Comparison of ENCODE assay signal across 12 cellular contexts in the genomic region with DNA sequence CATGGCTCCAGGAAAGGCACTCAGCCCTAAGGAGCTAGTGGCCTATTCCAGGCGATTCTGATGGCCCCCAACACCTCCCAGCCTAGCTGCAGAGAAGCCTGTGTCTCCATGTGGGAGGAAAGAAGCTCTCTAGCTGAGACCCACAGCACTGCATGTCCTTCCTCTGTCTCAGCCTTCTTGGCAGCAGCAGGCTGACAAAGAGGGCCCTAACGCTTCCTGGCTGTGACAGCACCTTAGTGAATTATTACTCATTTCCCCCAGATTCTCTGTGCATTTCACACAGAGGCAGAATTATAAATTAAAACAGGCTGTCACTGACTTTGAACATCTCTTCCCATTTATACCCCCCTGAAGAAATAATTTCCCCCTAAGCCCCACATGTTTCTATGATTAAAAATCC.
DNase-seq lines count a peak whose midpoint lies in the region; ATAC-seq, FAIRE-seq and TF ChIP-seq lines count a peak whose summit lies in the region.
"Had no signal": no experiment of that assay in that cellular context is flagged by ENCODE, and none has a peak within 500 bp of the region (broad histone marks: within the 10 kb centered on the region; RNA-seq: fewer than 3 reads in every experiment).

No MANE protein-coding gene starts in this region.

- peaks cover 11% of the 10 kb centered on the region for H3K4me1 ChIP-seq in astrocyte (ENCODE audit: insufficient read depth, low read length)
- no peaks in the 10 kb centered on the region for H3K4me1 ChIP-seq in smooth muscle cell (ENCODE audit: low read depth)
- H3K4me1 ChIP-seq: A549 had no signal

- WGBS in smooth muscle cell (ENCODE audit: low lambda C conversion rate): 71% methylated on average over 2 of the region's 2 CpGs

- H3K4me2 ChIP-seq in astrocyte (ENCODE audit: low read length) (peak overlapping the region; percentile 21), smooth muscle cell (no peak overlapping the region)
- H3K4me2 ChIP-seq: A549 had no signal

- no peaks in the 10 kb centered on the region for H4K20me1 ChIP-seq in astrocyte (ENCODE audit: insufficient read depth, low read length)
- H4K20me1 ChIP-seq in smooth muscle cell (ENCODE audit: low read depth): no peaks in the 10 kb centered on the region

- H2AFZ ChIP-seq in astrocyte (ENCODE audit: low read depth, low read length) (peak overlapping the region; percentile 26), smooth muscle cell (ENCODE audit: low read depth) (no peak overlapping the region)

- H3K9me3 Mint-ChIP-seq in activated CD4-positive, alpha-beta T cell treated with anti-CD3 and anti-CD28 coated beads for 36 hours (ENCODE audit: low read depth): no peaks in the 10 kb centered on the region
- no peaks in the 10 kb centered on the region for H3K9me3 Mint-ChIP-seq in activated CD4-positive, alpha-beta T cell treated with anti-CD3 and anti-CD28 coated beads, Interleukin-2, amount 10 ng/mL, durations not matched to agents 7 days and 5 days
- H3K9me3 Mint-ChIP-seq in astrocyte (ENCODE audit: unreplicated experiment): peaks cover 3% of the 10 kb centered on the region
- H3K9me3 Mint-ChIP-seq in natural killer cell treated with Interleukin-12 subunit alpha and Interleukin-12 subunit beta and Interleukin-15 and Interleukin-18, amount 100 ng/mL, for 72 hours: no peaks in the 10 kb centered on the region

- H3K4me3 Mint-ChIP-seq in activated CD4-positive, alpha-beta T cell treated with anti-CD3 and anti-CD28 coated beads for 36 hours: no peak overlapping the region
- no peak overlapping the region for H3K4me3 Mint-ChIP-seq in activated CD4-positive, alpha-beta T cell treated with anti-CD3 and anti-CD28 coated beads, Interleukin-2, amount 10 ng/mL, durations not matched to agents 7 days and 5 days
- no peak overlapping the region for H3K4me3 Mint-ChIP-seq in astrocyte (ENCODE audit: unreplicated experiment)
- H3K4me3 Mint-ChIP-seq in natural killer cell treated with Interleukin-12 subunit alpha and Interleukin-12 subunit beta and Interleukin-15 and Interleukin-18, amount 100 ng/mL, for 72 hours: peak overlapping the region; percentile 60

- FAIRE-seq in astrocyte (lab: Jason Lieb, UNC): peak; percentile 17
- FAIRE-seq: A549, urothelium cell line had no signal

- DNase-seq in activated CD4-positive, alpha-beta T cell treated with anti-CD3 and anti-CD28 coated beads for 36 hours: peak; percentile 55
- no peak for DNase-seq in activated CD4-positive, alpha-beta T cell treated with anti-CD3 and anti-CD28 coated beads, Interleukin-2, amount 10 ng/mL, durations not matched to agents 7 days and 5 days
- peak; percentile 36 for DNase-seq in M059J (ENCODE audit: low read depth)
- DNase-seq in astrocyte (ENCODE audit: low read depth): peak; percentile 61
- no peak for DNase-seq in natural killer cell treated with Interleukin-12 subunit alpha and Interleukin-12 subunit beta and Interleukin-15 and Interleukin-18, amount 100 ng/mL, for 72 hours (ENCODE audit: low spot score)
- no peak for DNase-seq in NCI-H187 treated with DMSO at 0.1 percent for 48 hours (lab: John Stamatoyannopoulos, UW)
- no peak for DNase-seq in smooth muscle cell (lab: John Stamatoyannopoulos, UW; ENCODE audit: unreplicated experiment)
- DNase-seq: amniotic stem cell, heart right ventricle had no signal

- H3K79me2 ChIP-seq in astrocyte (ENCODE audit: insufficient read depth, low read length): no peaks in the 10 kb centered on the region
- no peaks in the 10 kb centered on the region for H3K79me2 ChIP-seq in smooth muscle cell (ENCODE audit: low read depth)

- no peak for TF ChIP-seq CTCF in astrocyte (IDR thresholded peaks at IDR 0.05; ENCODE audit: insufficient read depth, low read depth, low read length)
- no peak for TF ChIP-seq CTCF in smooth muscle cell (IDR thresholded peaks at IDR 0.05; ENCODE audit: borderline replicate concordance, insufficient read depth, poor library complexity, severe bottlenecking)

- H3K9me3 ChIP-seq in astrocyte (ENCODE audit: insufficient read depth, low read depth, low read length) (no peaks in the 10 kb centered on the region), smooth muscle cell (replicated peaks; ENCODE audit: low read depth) (no peaks in the 10 kb centered on the region)
- H3K9me3 ChIP-seq: A549, heart right ventricle had no signal

- CTCF ChIA-PET in activated CD4-positive, alpha-beta T cell treated with anti-CD3 and anti-CD28 coated beads for 36 hours (lab: Charles Lee): interaction anchor here (0.6 to 1.4 kb wide), 4 partner anchors 8 to 722 kb away, joined by 3 to 4 read pairs (median 4); no protein-coding TSS in a partner anchor
- CTCF ChIA-PET in activated CD4-positive, alpha-beta T cell treated with anti-CD3 and anti-CD28 coated beads, Interleukin-2, amount 10 ng/mL, durations not matched to agents 7 days and 5 days (lab: Charles Lee): interaction anchor here (1.0 to 2.2 kb wide), 3 partner anchors 11 to 13 kb away, joined by 3 to 7 read pairs (median 5); no protein-coding TSS in a partner anchor

- H3K27me3 Mint-ChIP-seq in activated CD4-positive, alpha-beta T cell treated with anti-CD3 and anti-CD28 coated beads for 36 hours: peaks cover 38% of the 10 kb centered on the region
- H3K27me3 Mint-ChIP-seq in activated CD4-positive, alpha-beta T cell treated with anti-CD3 and anti-CD28 coated beads, Interleukin-2, amount 10 ng/mL, durations not matched to agents 7 days and 5 days: peaks cover 26% of the 10 kb centered on the region
- peaks cover 8% of the 10 kb centered on the region for H3K27me3 Mint-ChIP-seq in astrocyte (ENCODE audit: low read depth, unreplicated experiment)
- peaks cover 0 to 21% of the 10 kb centered on the region in 2 donors for H3K27me3 Mint-ChIP-seq in natural killer cell treated with Interleukin-12 subunit alpha and Interleukin-12 subunit beta and Interleukin-15 and Interleukin-18, amount 100 ng/mL, for 72 hours

- peaks cover 12% of the 10 kb centered on the region for H3K4me1 Mint-ChIP-seq in activated CD4-positive, alpha-beta T cell treated with anti-CD3 and anti-CD28 coated beads for 36 hours
- H3K4me1 Mint-ChIP-seq in activated CD4-positive, alpha-beta T cell treated with anti-CD3 and anti-CD28 coated beads, Interleukin-2, amount 10 ng/mL, durations not matched to agents 7 days and 5 days: peaks cover 30% of the 10 kb centered on the region
- peaks cover 12% of the 10 kb centered on the region for H3K4me1 Mint-ChIP-seq in astrocyte (ENCODE audit: low read depth, unreplicated experiment)
- peaks cover 53 to 65% of the 10 kb centered on the region in 2 donors for H3K4me1 Mint-ChIP-seq in natural killer cell treated with Interleukin-12 subunit alpha and Interleukin-12 subunit beta and Interleukin-15 and Interleukin-18, amount 100 ng/mL, for 72 hours (ENCODE audit: low read depth in 2 of 2)

- H3K27ac ChIP-seq in astrocyte (ENCODE audit: low read depth, low read length): no peak overlapping the region
- no peak overlapping the region for H3K27ac ChIP-seq in smooth muscle cell (ENCODE audit: low read depth)
- H3K27ac ChIP-seq: A549, heart right ventricle had no signal

- no peak overlapping the region for H3K9ac ChIP-seq in astrocyte (ENCODE audit: low read length)
- no peak overlapping the region for H3K9ac ChIP-seq in smooth muscle cell (ENCODE audit: low read depth)

- H3K27me3 ChIP-seq in astrocyte (ENCODE audit: insufficient read depth, low read length) (no peaks in the 10 kb centered on the region), smooth muscle cell (ENCODE audit: low read depth) (no peaks in the 10 kb centered on the region)

- no peaks in the 10 kb centered on the region for H3K36me3 Mint-ChIP-seq in activated CD4-positive, alpha-beta T cell treated with anti-CD3 and anti-CD28 coated beads for 36 hours (ENCODE audit: low read depth)
- no peaks in the 10 kb centered on the region for H3K36me3 Mint-ChIP-seq in activated CD4-positive, alpha-beta T cell treated with anti-CD3 and anti-CD28 coated beads, Interleukin-2, amount 10 ng/mL, durations not matched to agents 7 days and 5 days (ENCODE audit: low read depth)
- no peaks in the 10 kb centered on the region for H3K36me3 Mint-ChIP-seq in astrocyte (ENCODE audit: low read depth, unreplicated experiment)
- H3K36me3 Mint-ChIP-seq in natural killer cell treated with Interleukin-12 subunit alpha and Interleukin-12 subunit beta and Interleukin-15 and Interleukin-18, amount 100 ng/mL, for 72 hours: no peaks in the 10 kb centered on the region

- ATAC-seq in activated CD4-positive, alpha-beta T cell treated with anti-CD3 and anti-CD28 coated beads for 36 hours: peak; percentile 91
- ATAC-seq in natural killer cell treated with Interleukin-12 subunit alpha and Interleukin-12 subunit beta and Interleukin-15 and Interleukin-18, amount 100 ng/mL, for 72 hours: peak; percentile 69 to 76
- no peak for ATAC-seq in GM18502 (IDR thresholded peaks at IDR 0.05; ENCODE audit: poor library complexity, unreplicated experiment)
- ATAC-seq: A549, heart right ventricle had no signal

- H3K36me3 ChIP-seq in astrocyte (ENCODE audit: insufficient read depth, low read length): no peaks in the 10 kb centered on the region
- H3K36me3 ChIP-seq in smooth muscle cell (ENCODE audit: low read depth): no peaks in the 10 kb centered on the region
- H3K36me3 ChIP-seq: heart right ventricle had no signal

- intact Hi-C loops in activated CD4-positive, alpha-beta T cell treated with anti-CD3 and anti-CD28 coated beads for 36 hours (cut with DNase I, micrococcal nuclease): no loop called here

- H3K4me3 ChIP-seq in astrocyte (ENCODE audit: insufficient read depth, low read depth, low read length) (no peak overlapping the region), smooth muscle cell (no peak overlapping the region)
- H3K4me3 ChIP-seq: A549, heart right ventricle had no signal

- peak overlapping the region; percentile 17 for H3K27ac Mint-ChIP-seq in activated CD4-positive, alpha-beta T cell treated with anti-CD3 and anti-CD28 coated beads for 36 hours
- H3K27ac Mint-ChIP-seq in activated CD4-positive, alpha-beta T cell treated with anti-CD3 and anti-CD28 coated beads, Interleukin-2, amount 10 ng/mL, durations not matched to agents 7 days and 5 days: no peak overlapping the region
- no peak overlapping the region for H3K27ac Mint-ChIP-seq in astrocyte (ENCODE audit: unreplicated experiment)
- peak overlapping the region; percentile 49 to 75 for H3K27ac Mint-ChIP-seq in natural killer cell treated with Interleukin-12 subunit alpha and Interleukin-12 subunit beta and Interleukin-15 and Interleukin-18, amount 100 ng/mL, for 72 hours

- no peaks in the 10 kb centered on the region for H3F3A ChIP-seq in smooth muscle cell (ENCODE audit: low read depth)

- POLR2A ChIA-PET in activated CD4-positive, alpha-beta T cell treated with anti-CD3 and anti-CD28 coated beads for 36 hours (lab: Charles Lee): no interaction called here
- POLR2A ChIA-PET in activated CD4-positive, alpha-beta T cell treated with anti-CD3 and anti-CD28 coated beads, Interleukin-2, amount 10 ng/mL, durations not matched to agents 7 days and 5 days (lab: Charles Lee): interaction anchor here (0.5 kb wide), 1 partner anchor 10 kb away, joined by 3 read pairs; no protein-coding TSS in a partner anchor

Comparison
In these comparisons a context has a peak if more than half of its experiments do, and no peak if none do; other contexts are left out.
1. DNase-seq: peak in activated CD4-positive, alpha-beta T cell treated with anti-CD3 and anti-CD28 coated beads for 36 hours (single experiment), M059J (single experiment) and astrocyte (single experiment); none in activated CD4-positive, alpha-beta T cell treated with anti-CD3 and anti-CD28 coated beads, Interleukin-2, amount 10 ng/mL, durations not matched to agents 7 days and 5 days (single experiment), natural killer cell treated with Interleukin-12 subunit alpha and Interleukin-12 subunit beta and Interleukin-15 and Interleukin-18, amount 100 ng/mL, for 72 hours (single experiment), NCI-H187 treated with DMSO at 0.1 percent for 48 hours (single experiment) and smooth muscle cell (single experiment).
2. H3K27ac Mint-ChIP-seq: peak in activated CD4-positive, alpha-beta T cell treated with anti-CD3 and anti-CD28 coated beads for 36 hours (single experiment) and natural killer cell treated with Interleukin-12 subunit alpha and Interleukin-12 subunit beta and Interleukin-15 and Interleukin-18, amount 100 ng/mL, for 72 hours (2 of 2); none in activated CD4-positive, alpha-beta T cell treated with anti-CD3 and anti-CD28 coated beads, Interleukin-2, amount 10 ng/mL, durations not matched to agents 7 days and 5 days (single experiment) and astrocyte (single experiment).